Comparison of ENCODE assay signal across 11 cellular contexts in genomic region chr5:167294861-167295685, GRCh38.
DNase-seq lines count a peak whose midpoint lies in the region; ATAC-seq and TF ChIP-seq lines count a peak whose summit lies in the region.
"Had no signal": no experiment of that assay in that cellular context is flagged by ENCODE, and none has a peak within 500 bp of the region (broad histone marks: within the 10 kb centered on the region; RNA-seq: fewer than 3 reads in every experiment).

No MANE protein-coding gene starts in this region.

- no peak for ATAC-seq in GM19397 (IDR thresholded peaks at IDR 0.05; ENCODE audit: unreplicated experiment)

- TF ChIP-seq CTCF in AG09319 (IDR thresholded peaks at IDR 0.05; ENCODE audit: low read depth, low read length), result no peak

- DNase-seq in AG09319 (ENCODE audit: extremely low read depth, low read depth), result peak; percentile 31
- peak; percentile 39 for DNase-seq in MV-4-11 (lab: John Stamatoyannopoulos, UW)
- peak; percentile 89 to 90 for DNase-seq in dermis microvascular lymphatic vessel endothelial cell (ENCODE audit: low read depth in 2 of 2)
- peak; percentile 34 for DNase-seq in medulla oblongata (ENCODE audit: extremely low spot score)
- no peak for DNase-seq in nucleus accumbens (lab: John Stamatoyannopoulos, UW)
- no peak for DNase-seq in HUDEP-2 (lab: John Stamatoyannopoulos, UW; ENCODE audit: unreplicated experiment in 76 of 76)
- DNase-seq in NCI-H345 treated with DMSO at 0.1 percent for 48 hours (lab: John Stamatoyannopoulos, UW; ENCODE audit: unreplicated experiment), result no peak
- DNase-seq: activated CD8-positive, alpha-beta memory T cell treated with anti-CD3 and anti-CD28 coated beads for 24 hours; NCI-H1417 treated with DMSO at 0.1 percent for 48 hours; stimulated activated CD4-positive, alpha-beta T cell treated with anti-CD3 and anti-CD28 coated beads, Interleukin-15, amount 100 ng/mL, for 24 hours had no signal

Comparison
In these comparisons a context has a peak if more than half of its experiments do, and no peak if none do; other contexts are left out.
1. DNase-seq: peak in AG09319 (single experiment), MV-4-11 (single experiment), dermis microvascular lymphatic vessel endothelial cell (2 of 2) and medulla oblongata (single experiment); none in nucleus accumbens (0 of 56), HUDEP-2 (0 of 76) and NCI-H345 treated with DMSO at 0.1 percent for 48 hours (single experiment).